28 cellular contexts compared by ENCODE assay signal in the genomic region with DNA sequence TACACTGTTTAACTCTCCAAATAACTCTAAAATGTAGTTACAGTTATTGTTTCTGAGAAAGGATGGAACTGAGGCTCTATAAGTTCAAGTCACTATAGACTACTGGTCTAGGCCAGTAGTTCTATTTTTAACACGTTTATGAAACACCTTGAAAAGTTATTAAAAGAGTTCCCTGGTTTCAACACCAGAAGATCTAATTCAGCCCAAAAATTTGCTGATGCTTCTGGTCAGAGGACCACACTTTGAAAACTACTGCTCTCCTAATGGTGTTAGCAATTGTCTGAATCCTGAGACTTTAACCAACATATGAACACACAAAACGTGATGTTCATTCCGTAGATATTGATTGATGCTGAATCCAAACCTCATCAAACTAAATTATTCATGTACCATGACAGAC.
"Had no signal": no experiment of that assay in that cellular context is flagged by ENCODE, and none has a peak within 500 bp of the region (broad histone marks: within the 10 kb centered on the region; RNA-seq: fewer than 3 reads in every experiment).

No MANE protein-coding gene starts in this region.

- H3K27me3 ChIP-seq: stomach, suprapubic skin, testis, thyroid gland, tibial artery, tibial nerve, transverse colon, upper lobe of left lung, upper lobe of right lung, uterus, vagina had no signal

- H3K36me3 Mint-ChIP-seq: stimulated activated effector memory CD8-positive, alpha-beta T cell treated with anti-CD3 and anti-CD28 coated beads, Interleukin-12 subunit alpha, Interleukin-12 subunit beta, amount 100 ng/mL, for 72 hours; stimulated activated memory B cell treated with anti-CD40 and anti-IgM and Interleukin-4, amounts not matched to agents 10 μg/mL and 1 μg/mL and 100 μg/mL, for 72 hours; stimulated activated naive B cell treated with anti-CD40 and anti-IgM and Interleukin-4, amounts not matched to agents 10 μg/mL and 1 μg/mL and 100 μg/mL, for 72 hours; type B pancreatic cell had no signal

- DNase-seq: stimulated activated CD4-positive, alpha-beta T cell treated with anti-CD3 and anti-CD28 coated beads, Interleukin-2, amount 100 ng/mL, for 48 hours; stimulated activated CD4-positive, alpha-beta T cell treated with anti-CD3 and anti-CD28 coated beads, Interleukin-4, amount 100 ng/mL, for 1 hour; stimulated activated CD4-positive, alpha-beta T cell treated with anti-CD3 and anti-CD28 coated beads, Interleukin-4, amount 100 ng/mL, for 24 hours; stimulated activated CD4-positive, alpha-beta T cell treated with anti-CD3 and anti-CD28 coated beads, Interleukin-4, amount 100 ng/mL, for 4 hours; stimulated activated CD8-positive, alpha-beta memory T cell treated with anti-CD3 and anti-CD28 coated beads, Interleukin-4, amount 100 ng/mL, for 48 hours; stimulated activated naive B cell treated with anti-CD40 and anti-IgM and Interleukin-4, amounts not matched to agents 10 μg/mL and 1 μg/mL and 100 μg/mL, for 72 hours; stimulated activated naive CD4-positive, alpha-beta T cell; stimulated activated naive CD4-positive, alpha-beta T cell treated with Interleukin-2 at 50 U/mL for 16 hours; stimulated activated naive CD8-positive, alpha-beta T cell treated with anti-CD3 and anti-CD28 coated beads, Interleukin-15, amount 100 ng/mL, for 72 hours; stimulated activated naive CD8-positive, alpha-beta T cell treated with anti-CD3 and anti-CD28 coated beads, Interleukin-15, Interleukin-2, amounts not matched to agents 100 U/mL and 50 U/mL, for 24 hours; stomach; substantia nigra; testis; thyroid gland; tibial artery; transverse colon; trophoblast cell; upper lobe of left lung; upper lobe of right lung; uterus had no signal

- H3K9me3 Mint-ChIP-seq: stimulated activated naive CD8-positive, alpha-beta T cell treated with anti-CD3 and anti-CD28 coated beads, Interleukin-15, Interleukin-2, amounts not matched to agents 100 ng/mL and 50 ng/mL, for 24 hours; type B pancreatic cell had no signal

- H3K27me3 Mint-ChIP-seq: stimulated activated memory B cell treated with anti-CD40 and anti-IgM and Interleukin-4, amounts not matched to agents 10 μg/mL and 1 μg/mL and 100 μg/mL, for 72 hours; stimulated activated naive B cell treated with anti-CD40 and anti-IgM and Interleukin-4, amounts not matched to agents 10 μg/mL and 1 μg/mL and 100 μg/mL, for 72 hours; stimulated activated naive CD8-positive, alpha-beta T cell treated with anti-CD3 and anti-CD28 coated beads, Interleukin-15, Interleukin-2, amounts not matched to agents 100 ng/mL and 50 ng/mL, for 24 hours had no signal

- H3K36me3 ChIP-seq: stomach, suprapubic skin, thoracic aorta, thyroid gland, tibial artery, tibial nerve, transverse colon, upper lobe of left lung, upper lobe of right lung, uterus, vagina had no signal

- H3K27ac ChIP-seq: stomach, suprapubic skin, testis, thoracic aorta, thyroid gland, tibial artery, tibial nerve, transverse colon, upper lobe of left lung, upper lobe of right lung, uterus, vagina had no signal

- H3K9me3 ChIP-seq: stomach, suprapubic skin, testis, thoracic aorta, thyroid gland, tibial artery, tibial nerve, transverse colon, upper lobe of left lung, upper lobe of right lung, uterus, vagina had no signal

- H3K4me3 ChIP-seq: stomach, suprapubic skin, testis, thoracic aorta, thyroid gland, tibial artery, tibial nerve, transverse colon, upper lobe of left lung, upper lobe of right lung, uterus, vagina had no signal

- H3K4me1 ChIP-seq: stomach, suprapubic skin, testis, thyroid gland, tibial artery, tibial nerve, transverse colon, upper lobe of left lung, upper lobe of right lung, uterus, vagina had no signal

- H3K4me3 Mint-ChIP-seq: stimulated activated effector memory CD8-positive, alpha-beta T cell treated with anti-CD3 and anti-CD28 coated beads, Interleukin-12 subunit alpha, Interleukin-12 subunit beta, amount 100 ng/mL, for 72 hours; stimulated activated memory B cell treated with anti-CD40 and anti-IgM and Interleukin-4, amounts not matched to agents 10 μg/mL and 1 μg/mL and 100 μg/mL, for 72 hours; stimulated activated naive B cell treated with anti-CD40 and anti-IgM and Interleukin-4, amounts not matched to agents 10 μg/mL and 1 μg/mL and 100 μg/mL, for 72 hours; stimulated activated naive CD8-positive, alpha-beta T cell treated with anti-CD3 and anti-CD28 coated beads, Interleukin-15, amount 100 ng/mL, for 72 hours; stimulated activated naive CD8-positive, alpha-beta T cell treated with anti-CD3 and anti-CD28 coated beads, Interleukin-15, Interleukin-2, amounts not matched to agents 100 ng/mL and 50 ng/mL, for 24 hours; type B pancreatic cell had no signal

- ATAC-seq: stimulated activated effector memory CD8-positive, alpha-beta T cell treated with anti-CD3 and anti-CD28 coated beads, Interleukin-12 subunit alpha, Interleukin-12 subunit beta, amount 100 ng/mL, for 72 hours; stimulated activated memory B cell treated with anti-CD40 and anti-IgM and Interleukin-4, amounts not matched to agents 10 μg/mL and 1 μg/mL and 100 μg/mL, for 72 hours; stimulated activated naive B cell treated with anti-CD40 and anti-IgM and Interleukin-4, amounts not matched to agents 10 μg/mL and 1 μg/mL and 100 μg/mL, for 72 hours; stimulated activated naive CD8-positive, alpha-beta T cell treated with anti-CD3 and anti-CD28 coated beads, Interleukin-15, amount 100 ng/mL, for 72 hours; stimulated activated naive CD8-positive, alpha-beta T cell treated with anti-CD3 and anti-CD28 coated beads, Interleukin-15, Interleukin-2, amounts not matched to agents 100 U/mL and 50 U/mL, for 24 hours; upper lobe of right lung had no signal

- H3K4me1 Mint-ChIP-seq: stimulated activated effector memory CD8-positive, alpha-beta T cell treated with anti-CD3 and anti-CD28 coated beads, Interleukin-12 subunit alpha, Interleukin-12 subunit beta, amount 100 ng/mL, for 72 hours; stimulated activated memory B cell treated with anti-CD40 and anti-IgM and Interleukin-4, amounts not matched to agents 10 μg/mL and 1 μg/mL and 100 μg/mL, for 72 hours; stimulated activated naive B cell treated with anti-CD40 and anti-IgM and Interleukin-4, amounts not matched to agents 10 μg/mL and 1 μg/mL and 100 μg/mL, for 72 hours; stimulated activated naive CD8-positive, alpha-beta T cell treated with anti-CD3 and anti-CD28 coated beads, Interleukin-15, amount 100 ng/mL, for 72 hours had no signal

- H3K27ac Mint-ChIP-seq: stimulated activated effector memory CD8-positive, alpha-beta T cell treated with anti-CD3 and anti-CD28 coated beads, Interleukin-12 subunit alpha, Interleukin-12 subunit beta, amount 100 ng/mL, for 72 hours; stimulated activated memory B cell treated with anti-CD40 and anti-IgM and Interleukin-4, amounts not matched to agents 10 μg/mL and 1 μg/mL and 100 μg/mL, for 72 hours; stimulated activated naive B cell treated with anti-CD40 and anti-IgM and Interleukin-4, amounts not matched to agents 10 μg/mL and 1 μg/mL and 100 μg/mL, for 72 hours; stimulated activated naive CD8-positive, alpha-beta T cell treated with anti-CD3 and anti-CD28 coated beads, Interleukin-15, amount 100 ng/mL, for 72 hours; stimulated activated naive CD8-positive, alpha-beta T cell treated with anti-CD3 and anti-CD28 coated beads, Interleukin-15, Interleukin-2, amounts not matched to agents 100 ng/mL and 50 ng/mL, for 24 hours; type B pancreatic cell had no signal
